In the genomic region with DNA sequence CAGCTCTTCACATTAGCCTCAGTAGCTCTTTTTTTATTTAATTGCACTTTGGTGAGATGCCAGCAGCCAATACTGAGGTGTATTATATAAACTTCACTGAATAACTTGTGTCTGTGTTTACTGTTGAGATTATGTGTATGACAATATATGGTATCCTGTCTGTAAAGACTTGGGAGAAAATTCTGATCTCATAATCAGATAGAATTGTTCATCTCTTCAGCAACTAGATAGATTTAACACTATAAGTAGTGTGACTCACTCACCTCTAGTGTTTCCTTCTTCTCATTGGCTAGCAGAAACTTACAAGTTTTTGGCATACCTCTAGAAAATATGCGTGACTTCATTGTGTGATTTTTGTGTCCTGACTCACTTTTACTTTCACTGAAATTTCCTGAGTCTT, we compare ENCODE assay signal across 11 cellular contexts.
DNase-seq lines count a peak whose midpoint lies in the region; ATAC-seq and TF ChIP-seq lines count a peak whose summit lies in the region.
"Had no signal": no experiment of that assay in that cellular context is flagged by ENCODE, and none has a peak within 500 bp of the region (broad histone marks: within the 10 kb centered on the region; RNA-seq: fewer than 3 reads in every experiment).

No MANE protein-coding gene starts in this region.

- no peak for ATAC-seq in HG03159 (IDR thresholded peaks at IDR 0.05; ENCODE audit: unreplicated experiment)

- BruUV-seq in PC-9 (replicated peaks; lab: Mats Ljungman, UMichigan), result no TSS peak

- intact Hi-C loops in PC-9 (cut with micrococcal nuclease; ENCODE audit: unreplicated experiment) (loop anchor here (1.0 to 10.0 kb wide), 8 partner anchors 59 to 256 kb away; a partner anchor contains a TSS), vagina (cut with DNase I) (no loop called here)

- peaks cover 16% of the 10 kb centered on the region for H3F3A ChIP-seq in PC-9 (ENCODE audit: insufficient read depth, low read depth)

- DNase-seq in GM03348 (ENCODE audit: low spot score) (peak; percentile 81), PC-9 (peak; percentile 20 to 93), epithelial cell of esophagus (ENCODE audit: low read depth) (peak; percentile 76), renal cortical epithelial cell (ENCODE audit: low read depth) (peak; percentile 88), cerebellar cortex (ENCODE audit: low spot score) (no peak), occipital lobe (lab: John Stamatoyannopoulos, UW) (no peak), vagina (ENCODE audit: extremely low spot score in 2 of 2) (no peak)
- DNase-seq: GF-D8, left cardiac atrium, NCI-H1417 treated with DMSO at 0.1 percent for 48 hours had no signal

- peak overlapping the region; percentile 79 for H3K4me2 ChIP-seq in PC-9

- H3K27me3 ChIP-seq in PC-9 (ENCODE audit: insufficient read depth, low read depth) (no peaks in the 10 kb centered on the region), vagina (no peaks in the 10 kb centered on the region)

- H4K20me1 ChIP-seq in PC-9 (ENCODE audit: insufficient read depth), result no peaks in the 10 kb centered on the region

- peaks cover 22% of the 10 kb centered on the region for H3K4me1 ChIP-seq in PC-9 (replicated peaks; ENCODE audit: insufficient read depth)
- no peaks in the 10 kb centered on the region for H3K4me1 ChIP-seq in vagina

- no peaks in the 10 kb centered on the region for H3K9me3 ChIP-seq in PC-9 (ENCODE audit: insufficient read depth, low read depth)
- H3K9me3 ChIP-seq in vagina, result no peaks in the 10 kb centered on the region

- H3K27ac ChIP-seq in PC-9, result peak overlapping the region; percentile 97
- H3K27ac ChIP-seq in vagina, result no peak overlapping the region

- H3K4me3 ChIP-seq in PC-9 (peak overlapping the region; percentile 46; the same call in 1 of the 2 replicates), epithelial cell of esophagus (ENCODE audit: low read length) (no peak overlapping the region), vagina (no peak overlapping the region)

- H2AFZ ChIP-seq in PC-9, result peak overlapping the region; percentile 58; the same call in 1 of the 2 replicates

- no peak for TF ChIP-seq POLR2A in vagina (IDR thresholded peaks at IDR 0.05)

- H3K9me2 ChIP-seq in PC-9 (ENCODE audit: insufficient read depth), result no peaks in the 10 kb centered on the region

- POLR2A ChIA-PET in PC-9 (lab: Charles Lee; ENCODE audit: unreplicated experiment), result interaction anchor here (0.6 to 0.7 kb wide), 2 partner anchors 59 to 91 kb away, joined by 5 read pairs; no protein-coding TSS in a partner anchor

- CTCF ChIA-PET in PC-9 (lab: Charles Lee), result interaction anchor here (0.6 kb wide), 1 partner anchor 59 kb away, joined by 3 read pairs; no protein-coding TSS in a partner anchor

- TF ChIP-seq CTCF in PC-9 (conservative IDR thresholded peaks at IDR 0.05), result no peak
- TF ChIP-seq CTCF in epithelial cell of esophagus (IDR thresholded peaks at IDR 0.05; ENCODE audit: insufficient read depth, low read depth, low read length, missing control alignments), result no peak
- TF ChIP-seq CTCF in vagina (IDR thresholded peaks at IDR 0.05), result no peak

- no peaks in the 10 kb centered on the region for H3K79me2 ChIP-seq in PC-9 (ENCODE audit: low read depth)

- no peaks in the 10 kb centered on the region for H3K36me3 ChIP-seq in PC-9 (ENCODE audit: low read depth)
- no peaks in the 10 kb centered on the region for H3K36me3 ChIP-seq in vagina

Comparison
In these comparisons a context has a peak if more than half of its experiments do, and no peak if none do; other contexts are left out.
1. DNase-seq: peak in GM03348 (single experiment), PC-9 (2 of 2), epithelial cell of esophagus (single experiment) and renal cortical epithelial cell (single experiment); none in cerebellar cortex (single experiment), occipital lobe (single experiment) and vagina (0 of 2).